1 cellular context compared by ENCODE assay signal in the genomic region with DNA sequence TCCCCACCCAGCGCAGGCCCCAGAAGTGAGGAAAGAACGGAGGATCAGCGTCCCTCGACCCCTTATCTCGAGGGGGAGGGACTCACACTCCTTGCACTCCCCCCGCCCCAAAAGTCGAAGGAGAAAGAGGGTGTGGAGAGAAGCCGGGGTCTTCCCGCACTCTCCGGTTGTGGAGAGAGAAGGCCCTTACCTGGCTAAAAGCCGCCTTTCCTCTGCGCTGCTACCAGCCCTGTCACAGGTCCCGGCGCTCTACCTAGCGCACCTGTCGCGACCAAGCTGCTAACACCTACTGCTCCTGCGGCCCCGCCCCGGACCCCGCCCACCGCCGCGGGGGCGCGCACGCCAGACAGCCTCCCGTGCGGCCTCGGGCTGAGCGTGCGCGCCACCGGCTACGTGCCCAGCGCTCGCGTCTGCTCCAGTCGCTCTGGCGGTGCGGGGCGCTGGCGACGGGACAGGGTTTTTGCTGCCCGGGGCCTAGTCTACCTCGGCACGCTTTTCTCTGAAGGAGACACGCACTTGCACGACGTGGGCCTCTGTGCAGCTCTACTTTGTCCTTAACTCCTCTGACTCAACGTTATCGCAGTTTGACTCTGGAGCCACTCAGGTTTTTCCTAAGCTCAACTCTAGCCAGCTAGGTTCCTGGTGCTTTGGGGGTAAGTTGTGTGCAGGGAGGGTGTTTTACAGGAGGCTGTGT.
TF ChIP-seq lines count a peak whose summit lies in the region.

A gene (minus strand): TSS at position 291 of the 694 bp plus-strand sequence. CDS start 34,769 bp downstream, outside the sequence.

TF ChIP-seq in HepG2, 621 proteins besides CTCF, POLR2A, EP300 and RAD21 (continued from another document and continues in another):
- TF ChIP-seq ZNF841 (CRISPR knock-in tag; IDR thresholded peaks at IDR 0.05; ENCODE audit: borderline replicate concordance) (no peak), RAD51 (IDR thresholded peaks at IDR 0.05; ENCODE audit: borderline replicate concordance) (no peak), POLR2G (IDR thresholded peaks at IDR 0.05; ENCODE audit: low read depth, low read length) (peak; percentile 97), ZNF883 (CRISPR knock-in tag; IDR thresholded peaks at IDR 0.05; ENCODE audit: not compliant biosample characterization) (peak; percentile 28), JUN (CRISPR knock-in tag; IDR thresholded peaks at IDR 0.05) (no peak), NFYC (CRISPR knock-in tag; IDR thresholded peaks at IDR 0.05) (no peak), FOXK1 (CRISPR knock-in tag; IDR thresholded peaks at IDR 0.05; ENCODE audit: borderline replicate concordance, low read depth) (no peak; the same call in 1 of the 2 replicates), POLR2AphosphoS5 (IDR thresholded peaks at IDR 0.05; ENCODE audit: low read depth, low read length) (peak; percentile 93), ZNF24 (IDR thresholded peaks at IDR 0.05) (no peak), MAF1 (CRISPR knock-in tag; IDR thresholded peaks at IDR 0.05; ENCODE audit: borderline replicate concordance) (no peak), ZNF33B (CRISPR knock-in tag; IDR thresholded peaks at IDR 0.05) (no peak), HNF4G (IDR thresholded peaks at IDR 0.05; ENCODE audit: borderline replicate concordance, low read depth, low read length) (no peak), HNF4G (CRISPR knock-in tag; IDR thresholded peaks at IDR 0.05; ENCODE audit: borderline replicate concordance, low read depth) (0 out of 2 replicates have a peak, but pooled peaks have one; percentile 4), MTF1 (CRISPR knock-in tag; IDR thresholded peaks at IDR 0.05) (no peak), BORCS8-MEF2B (CRISPR knock-in tag; IDR thresholded peaks at IDR 0.05) (peak; percentile 67), MAFG (CRISPR knock-in tag; IDR thresholded peaks at IDR 0.05) (no peak), PHF20 (CRISPR knock-in tag; IDR thresholded peaks at IDR 0.05) (peak; percentile 77; the same call in 1 of the 2 replicates), EED (CRISPR knock-in tag; IDR thresholded peaks at IDR 0.05) (no peak; the same call in 1 of the 2 replicates), NBN (conservative IDR thresholded peaks at IDR 0.05) (no peak), ZNF160 (CRISPR knock-in tag; IDR thresholded peaks at IDR 0.05) (no peak), SETDB1 (CRISPR knock-in tag; IDR thresholded peaks at IDR 0.05; ENCODE audit: borderline replicate concordance) (no peak), ZNF337 (CRISPR knock-in tag; IDR thresholded peaks at IDR 0.05; ENCODE audit: borderline replicate concordance, low read depth) (peak; percentile 46; the same call in 1 of the 2 replicates), MAFK (conservative IDR thresholded peaks at IDR 0.05 in 1 of 2, IDR thresholded peaks at IDR 0.05 in 1 of 2; ENCODE audit: low read length in 2 of 2) (no peak), ATM (IDR thresholded peaks at IDR 0.05; ENCODE audit: borderline replicate concordance) (no peak), ZNF605 (CRISPR knock-in tag; IDR thresholded peaks at IDR 0.05) (peak; percentile 55; the same call in 1 of the 2 replicates), ZNF354B (CRISPR knock-in tag; IDR thresholded peaks at IDR 0.05) (no peak), HOXA3 (CRISPR knock-in tag; IDR thresholded peaks at IDR 0.05) (peak; percentile 68), NR2F2 (IDR thresholded peaks at IDR 0.05; ENCODE audit: borderline replicate concordance, low read depth) (no peak; the same call in 1 of the 2 replicates), ZNF17 (CRISPR knock-in tag; IDR thresholded peaks at IDR 0.05) (no peak), SRSF9 (IDR thresholded peaks at IDR 0.05; ENCODE audit: borderline replicate concordance, insufficient read depth, low read depth, low read length, poor library complexity, severe bottlenecking) (no peak), MIXL1 (CRISPR knock-in tag; IDR thresholded peaks at IDR 0.05) (no peak)
- TF ChIP-seq, protein P1, sequence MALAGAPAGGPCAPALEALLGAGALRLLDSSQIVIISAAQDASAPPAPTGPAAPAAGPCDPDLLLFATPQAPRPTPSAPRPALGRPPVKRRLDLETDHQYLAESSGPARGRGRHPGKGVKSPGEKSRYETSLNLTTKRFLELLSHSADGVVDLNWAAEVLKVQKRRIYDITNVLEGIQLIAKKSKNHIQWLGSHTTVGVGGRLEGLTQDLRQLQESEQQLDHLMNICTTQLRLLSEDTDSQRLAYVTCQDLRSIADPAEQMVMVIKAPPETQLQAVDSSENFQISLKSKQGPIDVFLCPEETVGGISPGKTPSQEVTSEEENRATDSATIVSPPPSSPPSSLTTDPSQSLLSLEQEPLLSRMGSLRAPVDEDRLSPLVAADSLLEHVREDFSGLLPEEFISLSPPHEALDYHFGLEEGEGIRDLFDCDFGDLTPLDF (CRISPR knock-in tag; IDR thresholded peaks at IDR 0.05) = 0 out of 2 replicates have a peak, but pooled peaks have one; percentile 13
- TF ChIP-seq, protein P2, sequence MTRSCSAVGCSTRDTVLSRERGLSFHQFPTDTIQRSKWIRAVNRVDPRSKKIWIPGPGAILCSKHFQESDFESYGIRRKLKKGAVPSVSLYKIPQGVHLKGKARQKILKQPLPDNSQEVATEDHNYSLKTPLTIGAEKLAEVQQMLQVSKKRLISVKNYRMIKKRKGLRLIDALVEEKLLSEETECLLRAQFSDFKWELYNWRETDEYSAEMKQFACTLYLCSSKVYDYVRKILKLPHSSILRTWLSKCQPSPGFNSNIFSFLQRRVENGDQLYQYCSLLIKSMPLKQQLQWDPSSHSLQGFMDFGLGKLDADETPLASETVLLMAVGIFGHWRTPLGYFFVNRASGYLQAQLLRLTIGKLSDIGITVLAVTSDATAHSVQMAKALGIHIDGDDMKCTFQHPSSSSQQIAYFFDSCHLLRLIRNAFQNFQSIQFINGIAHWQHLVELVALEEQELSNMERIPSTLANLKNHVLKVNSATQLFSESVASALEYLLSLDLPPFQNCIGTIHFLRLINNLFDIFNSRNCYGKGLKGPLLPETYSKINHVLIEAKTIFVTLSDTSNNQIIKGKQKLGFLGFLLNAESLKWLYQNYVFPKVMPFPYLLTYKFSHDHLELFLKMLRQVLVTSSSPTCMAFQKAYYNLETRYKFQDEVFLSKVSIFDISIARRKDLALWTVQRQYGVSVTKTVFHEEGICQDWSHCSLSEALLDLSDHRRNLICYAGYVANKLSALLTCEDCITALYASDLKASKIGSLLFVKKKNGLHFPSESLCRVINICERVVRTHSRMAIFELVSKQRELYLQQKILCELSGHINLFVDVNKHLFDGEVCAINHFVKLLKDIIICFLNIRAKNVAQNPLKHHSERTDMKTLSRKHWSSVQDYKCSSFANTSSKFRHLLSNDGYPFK (CRISPR knock-in tag; IDR thresholded peaks at IDR 0.05; ENCODE audit: borderline replicate concordance) = 0 out of 2 replicates have a peak, but pooled peaks have one; percentile 35
- TF ChIP-seq, protein P3, sequence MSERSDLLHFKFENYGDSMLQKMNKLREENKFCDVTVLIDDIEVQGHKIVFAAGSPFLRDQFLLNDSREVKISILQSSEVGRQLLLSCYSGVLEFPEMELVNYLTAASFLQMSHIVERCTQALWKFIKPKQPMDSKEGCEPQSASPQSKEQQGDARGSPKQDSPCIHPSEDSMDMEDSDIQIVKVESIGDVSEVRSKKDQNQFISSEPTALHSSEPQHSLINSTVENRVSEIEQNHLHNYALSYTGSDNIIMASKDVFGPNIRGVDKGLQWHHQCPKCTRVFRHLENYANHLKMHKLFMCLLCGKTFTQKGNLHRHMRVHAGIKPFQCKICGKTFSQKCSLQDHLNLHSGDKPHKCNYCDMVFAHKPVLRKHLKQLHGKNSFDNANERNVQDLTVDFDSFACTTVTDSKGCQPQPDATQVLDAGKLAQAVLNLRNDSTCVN (CRISPR knock-in tag; IDR thresholded peaks at IDR 0.05; ENCODE audit: borderline replicate concordance) = no peak
- TF ChIP-seq, protein P4, sequence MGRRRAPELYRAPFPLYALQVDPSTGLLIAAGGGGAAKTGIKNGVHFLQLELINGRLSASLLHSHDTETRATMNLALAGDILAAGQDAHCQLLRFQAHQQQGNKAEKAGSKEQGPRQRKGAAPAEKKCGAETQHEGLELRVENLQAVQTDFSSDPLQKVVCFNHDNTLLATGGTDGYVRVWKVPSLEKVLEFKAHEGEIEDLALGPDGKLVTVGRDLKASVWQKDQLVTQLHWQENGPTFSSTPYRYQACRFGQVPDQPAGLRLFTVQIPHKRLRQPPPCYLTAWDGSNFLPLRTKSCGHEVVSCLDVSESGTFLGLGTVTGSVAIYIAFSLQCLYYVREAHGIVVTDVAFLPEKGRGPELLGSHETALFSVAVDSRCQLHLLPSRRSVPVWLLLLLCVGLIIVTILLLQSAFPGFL (CRISPR knock-in tag; IDR thresholded peaks at IDR 0.05) = no peak
- TF ChIP-seq, protein P5, sequence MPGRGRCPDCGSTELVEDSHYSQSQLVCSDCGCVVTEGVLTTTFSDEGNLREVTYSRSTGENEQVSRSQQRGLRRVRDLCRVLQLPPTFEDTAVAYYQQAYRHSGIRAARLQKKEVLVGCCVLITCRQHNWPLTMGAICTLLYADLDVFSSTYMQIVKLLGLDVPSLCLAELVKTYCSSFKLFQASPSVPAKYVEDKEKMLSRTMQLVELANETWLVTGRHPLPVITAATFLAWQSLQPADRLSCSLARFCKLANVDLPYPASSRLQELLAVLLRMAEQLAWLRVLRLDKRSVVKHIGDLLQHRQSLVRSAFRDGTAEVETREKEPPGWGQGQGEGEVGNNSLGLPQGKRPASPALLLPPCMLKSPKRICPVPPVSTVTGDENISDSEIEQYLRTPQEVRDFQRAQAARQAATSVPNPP (CRISPR knock-in tag; IDR thresholded peaks at IDR 0.05) = no peak
- TF ChIP-seq, protein P6, sequence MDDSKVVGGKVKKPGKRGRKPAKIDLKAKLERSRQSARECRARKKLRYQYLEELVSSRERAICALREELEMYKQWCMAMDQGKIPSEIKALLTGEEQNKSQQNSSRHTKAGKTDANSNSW (CRISPR knock-in tag; IDR thresholded peaks at IDR 0.05; ENCODE audit: borderline replicate concordance) = no peak
- TF ChIP-seq, protein P7, sequence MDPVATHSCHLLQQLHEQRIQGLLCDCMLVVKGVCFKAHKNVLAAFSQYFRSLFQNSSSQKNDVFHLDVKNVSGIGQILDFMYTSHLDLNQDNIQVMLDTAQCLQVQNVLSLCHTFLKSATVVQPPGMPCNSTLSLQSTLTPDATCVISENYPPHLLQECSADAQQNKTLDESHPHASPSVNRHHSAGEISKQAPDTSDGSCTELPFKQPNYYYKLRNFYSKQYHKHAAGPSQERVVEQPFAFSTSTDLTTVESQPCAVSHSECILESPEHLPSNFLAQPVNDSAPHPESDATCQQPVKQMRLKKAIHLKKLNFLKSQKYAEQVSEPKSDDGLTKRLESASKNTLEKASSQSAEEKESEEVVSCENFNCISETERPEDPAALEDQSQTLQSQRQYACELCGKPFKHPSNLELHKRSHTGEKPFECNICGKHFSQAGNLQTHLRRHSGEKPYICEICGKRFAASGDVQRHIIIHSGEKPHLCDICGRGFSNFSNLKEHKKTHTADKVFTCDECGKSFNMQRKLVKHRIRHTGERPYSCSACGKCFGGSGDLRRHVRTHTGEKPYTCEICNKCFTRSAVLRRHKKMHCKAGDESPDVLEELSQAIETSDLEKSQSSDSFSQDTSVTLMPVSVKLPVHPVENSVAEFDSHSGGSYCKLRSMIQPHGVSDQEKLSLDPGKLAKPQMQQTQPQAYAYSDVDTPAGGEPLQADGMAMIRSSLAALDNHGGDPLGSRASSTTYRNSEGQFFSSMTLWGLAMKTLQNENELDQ (CRISPR knock-in tag; IDR thresholded peaks at IDR 0.05; ENCODE audit: borderline replicate concordance) = no peak
- TF ChIP-seq, protein P8, sequence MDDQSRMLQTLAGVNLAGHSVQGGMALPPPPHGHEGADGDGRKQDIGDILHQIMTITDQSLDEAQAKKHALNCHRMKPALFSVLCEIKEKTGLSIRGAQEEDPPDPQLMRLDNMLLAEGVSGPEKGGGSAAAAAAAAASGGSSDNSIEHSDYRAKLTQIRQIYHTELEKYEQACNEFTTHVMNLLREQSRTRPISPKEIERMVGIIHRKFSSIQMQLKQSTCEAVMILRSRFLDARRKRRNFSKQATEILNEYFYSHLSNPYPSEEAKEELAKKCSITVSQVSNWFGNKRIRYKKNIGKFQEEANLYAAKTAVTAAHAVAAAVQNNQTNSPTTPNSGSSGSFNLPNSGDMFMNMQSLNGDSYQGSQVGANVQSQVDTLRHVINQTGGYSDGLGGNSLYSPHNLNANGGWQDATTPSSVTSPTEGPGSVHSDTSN (CRISPR knock-in tag; IDR thresholded peaks at IDR 0.05; ENCODE audit: borderline replicate concordance) = no peak
- TF ChIP-seq, protein P9, sequence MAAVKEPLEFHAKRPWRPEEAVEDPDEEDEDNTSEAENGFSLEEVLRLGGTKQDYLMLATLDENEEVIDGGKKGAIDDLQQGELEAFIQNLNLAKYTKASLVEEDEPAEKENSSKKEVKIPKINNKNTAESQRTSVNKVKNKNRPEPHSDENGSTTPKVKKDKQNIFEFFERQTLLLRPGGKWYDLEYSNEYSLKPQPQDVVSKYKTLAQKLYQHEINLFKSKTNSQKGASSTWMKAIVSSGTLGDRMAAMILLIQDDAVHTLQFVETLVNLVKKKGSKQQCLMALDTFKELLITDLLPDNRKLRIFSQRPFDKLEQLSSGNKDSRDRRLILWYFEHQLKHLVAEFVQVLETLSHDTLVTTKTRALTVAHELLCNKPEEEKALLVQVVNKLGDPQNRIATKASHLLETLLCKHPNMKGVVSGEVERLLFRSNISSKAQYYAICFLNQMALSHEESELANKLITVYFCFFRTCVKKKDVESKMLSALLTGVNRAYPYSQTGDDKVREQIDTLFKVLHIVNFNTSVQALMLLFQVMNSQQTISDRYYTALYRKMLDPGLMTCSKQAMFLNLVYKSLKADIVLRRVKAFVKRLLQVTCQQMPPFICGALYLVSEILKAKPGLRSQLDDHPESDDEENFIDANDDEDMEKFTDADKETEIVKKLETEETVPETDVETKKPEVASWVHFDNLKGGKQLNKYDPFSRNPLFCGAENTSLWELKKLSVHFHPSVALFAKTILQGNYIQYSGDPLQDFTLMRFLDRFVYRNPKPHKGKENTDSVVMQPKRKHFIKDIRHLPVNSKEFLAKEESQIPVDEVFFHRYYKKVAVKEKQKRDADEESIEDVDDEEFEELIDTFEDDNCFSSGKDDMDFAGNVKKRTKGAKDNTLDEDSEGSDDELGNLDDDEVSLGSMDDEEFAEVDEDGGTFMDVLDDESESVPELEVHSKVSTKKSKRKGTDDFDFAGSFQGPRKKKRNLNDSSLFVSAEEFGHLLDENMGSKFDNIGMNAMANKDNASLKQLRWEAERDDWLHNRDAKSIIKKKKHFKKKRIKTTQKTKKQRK (IDR thresholded peaks at IDR 0.05; ENCODE audit: low read length) = no peak
- TF ChIP-seq, protein P10, sequence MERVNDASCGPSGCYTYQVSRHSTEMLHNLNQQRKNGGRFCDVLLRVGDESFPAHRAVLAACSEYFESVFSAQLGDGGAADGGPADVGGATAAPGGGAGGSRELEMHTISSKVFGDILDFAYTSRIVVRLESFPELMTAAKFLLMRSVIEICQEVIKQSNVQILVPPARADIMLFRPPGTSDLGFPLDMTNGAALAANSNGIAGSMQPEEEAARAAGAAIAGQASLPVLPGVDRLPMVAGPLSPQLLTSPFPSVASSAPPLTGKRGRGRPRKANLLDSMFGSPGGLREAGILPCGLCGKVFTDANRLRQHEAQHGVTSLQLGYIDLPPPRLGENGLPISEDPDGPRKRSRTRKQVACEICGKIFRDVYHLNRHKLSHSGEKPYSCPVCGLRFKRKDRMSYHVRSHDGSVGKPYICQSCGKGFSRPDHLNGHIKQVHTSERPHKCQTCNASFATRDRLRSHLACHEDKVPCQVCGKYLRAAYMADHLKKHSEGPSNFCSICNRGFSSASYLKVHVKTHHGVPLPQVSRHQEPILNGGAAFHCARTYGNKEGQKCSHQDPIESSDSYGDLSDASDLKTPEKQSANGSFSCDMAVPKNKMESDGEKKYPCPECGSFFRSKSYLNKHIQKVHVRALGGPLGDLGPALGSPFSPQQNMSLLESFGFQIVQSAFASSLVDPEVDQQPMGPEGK (CRISPR knock-in tag; IDR thresholded peaks at IDR 0.05) = peak; percentile 65
